In genomic region chr17:69606142-69606800, GRCh38 we compare ENCODE assay signal across 16 cellular contexts.
DNase-seq lines count a peak whose midpoint lies in the region; ATAC-seq, FAIRE-seq and TF ChIP-seq lines count a peak whose summit lies in the region.
"Had no signal": no experiment of that assay in that cellular context is flagged by ENCODE, and none has a peak within 500 bp of the region (broad histone marks: within the 10 kb centered on the region; RNA-seq: fewer than 3 reads in every experiment).

No MANE protein-coding gene starts in this region.

- peak overlapping the region; percentile 83 for H3K27ac Mint-ChIP-seq in mesothelial cell of epicardium
- H3K27ac Mint-ChIP-seq: CD4-positive, CD25-positive, alpha-beta regulatory T cell had no signal

- BruUV-seq in HepG2 (replicated peaks; lab: Mats Ljungman, UMichigan): no TSS peak

- H3K4me1 ChIP-seq in HepG2 (ENCODE audit: insufficient read depth, low read length) (peaks cover 10% of the 10 kb centered on the region), right lobe of liver (peaks cover 0 to 9% (median 3%) of the 10 kb centered on the region in 4 donors), SJCRH30 (peaks cover 24% of the 10 kb centered on the region)

- DNase-seq in HepG2 (ENCODE audit: low spot score): no peak
- no peak for DNase-seq in right lobe of liver
- DNase-seq in SJCRH30: peak in 1 of 2 experiments; percentile 37
- no peak for DNase-seq in mesothelial cell of epicardium (ENCODE audit: low spot score in 2 of 2, unreplicated experiment in 2 of 2)
- no peak for DNase-seq in NCI-H2029 (lab: John Stamatoyannopoulos, UW)
- DNase-seq in SKM-1 treated with dmso at 0.1 percent for 144 hours (lab: John Stamatoyannopoulos, UW; ENCODE audit: unreplicated experiment): no peak
- DNase-seq: activated effector memory CD4-positive, alpha-beta T cell treated with Interleukin-2 at 50 U/mL for 16 hours had no signal

- 70% methylated on average over 5 of the region's 5 CpGs for WGBS in HepG2 (ENCODE audit: low lambda C conversion rate)
- WGBS in right lobe of liver (ENCODE audit: insufficient coverage, low coverage, low lambda C conversion rate, missing lambda C conversion rate): 84% methylated on average over 5 of the region's 5 CpGs

- H4K20me1 ChIP-seq in HepG2 (ENCODE audit: insufficient read depth, low read length): no peaks in the 10 kb centered on the region

- H3K79me2 ChIP-seq in HepG2 (ENCODE audit: insufficient read depth, low read length): no peaks in the 10 kb centered on the region

- H2AFZ ChIP-seq in HepG2 (ENCODE audit: low read length): no peak overlapping the region

- in situ Hi-C loops in HepG2 (cut with HindIII; ENCODE audit: extremely low pct_ligation_motif_present, low pct_unique_long_range_greater_than_20kb): no loop called here

- no peak for TF ChIP-seq RAD21 in HepG2 (CRISPR knock-in tag; IDR thresholded peaks at IDR 0.05)

- intact Hi-C loops in HepG2 (cut with micrococcal nuclease; ENCODE audit: unreplicated experiment): no loop called here
- intact Hi-C loops in right lobe of liver (cut with DNase I): loop anchor here in 1 of 2 donors (10.0 kb wide), 1 partner anchor 539 kb away; no protein-coding TSS in a partner anchor

- CTCF ChIA-PET in HepG2 (lab: Yijun Ruan, JAX; ENCODE audit: low intra/inter-chr PET ratio, low total read pairs): no interaction called here

- no peaks in the 10 kb centered on the region for H3K36me3 ChIP-seq in HepG2 (replicated peaks in 1 of 2; ENCODE audit: control insufficient read depth in 1 of 2, insufficient read depth in 2 of 2, low read length in 2 of 2)
- no peaks in the 10 kb centered on the region for H3K36me3 ChIP-seq in right lobe of liver
- H3K36me3 ChIP-seq in SJCRH30: no peaks in the 10 kb centered on the region
- H3K36me3 ChIP-seq: cardiac muscle cell had no signal

- H3K4me3 ChIP-seq in HepG2 (replicated peaks in 1 of 3; ENCODE audit: insufficient read depth in 1 of 3, low read depth in 2 of 3, low read length in 3 of 3): no peak overlapping the region
- no peak overlapping the region for H3K4me3 ChIP-seq in right lobe of liver
- H3K4me3 ChIP-seq in SJCRH30: no peak overlapping the region
- H3K4me3 ChIP-seq: cardiac muscle cell, testis had no signal

- H3K27me3 ChIP-seq in HepG2 (ENCODE audit: control insufficient read depth in 1 of 2, insufficient read depth in 2 of 2, low read length in 2 of 2) (no peaks in the 10 kb centered on the region), right lobe of liver (no peaks in the 10 kb centered on the region), SJCRH30 (no peaks in the 10 kb centered on the region)
- H3K27me3 ChIP-seq: cardiac muscle cell, testis had no signal

- H3K9ac ChIP-seq in HepG2 (ENCODE audit: insufficient read depth, low read depth, low read length): no peak overlapping the region

- no peak for TF ChIP-seq POLR2A in HepG2 (IDR thresholded peaks at IDR 0.05; ENCODE audit: insufficient read depth in 1 of 2, low read depth in 2 of 2, low read length in 2 of 2)
- no peak for TF ChIP-seq POLR2A in right lobe of liver (IDR thresholded peaks at IDR 0.05)

- peaks cover 1% of the 10 kb centered on the region for H3K36me3 Mint-ChIP-seq in mesothelial cell of epicardium
- H3K36me3 Mint-ChIP-seq: activated CD8-positive, alpha-beta memory T cell treated with anti-CD3 and anti-CD28 coated beads, Interleukin-2, amount 10 ng/mL, durations not matched to agents 7 days and 5 days; CD4-positive, CD25-positive, alpha-beta regulatory T cell had no signal

- no peak for TF ChIP-seq CTCF in HepG2 (CRISPR knock-in tag; IDR thresholded peaks at IDR 0.05)
- no peak for TF ChIP-seq CTCF in right lobe of liver (IDR thresholded peaks at IDR 0.05)
- TF ChIP-seq CTCF in mesothelial cell of epicardium (IDR thresholded peaks at IDR 0.05; ENCODE audit: unreplicated experiment): no peak

- no peak overlapping the region for H3K4me2 ChIP-seq in HepG2 (ENCODE audit: low read depth, low read length)

- no peaks in the 10 kb centered on the region for H3K27me3 Mint-ChIP-seq in mesothelial cell of epicardium (ENCODE audit: low read depth)
- H3K27me3 Mint-ChIP-seq: activated CD8-positive, alpha-beta memory T cell treated with anti-CD3 and anti-CD28 coated beads, Interleukin-2, amount 10 ng/mL, durations not matched to agents 7 days and 5 days; dendritic cell treated with granulocyte-macrophage colony-stimulating factor and Interleukin-4, amounts not matched to agents 40 ng/mL and 50 ng/mL, for 4 days had no signal

- no peak overlapping the region for H3K4me3 Mint-ChIP-seq in mesothelial cell of epicardium
- H3K4me3 Mint-ChIP-seq: activated CD8-positive, alpha-beta memory T cell treated with anti-CD3 and anti-CD28 coated beads, Interleukin-2, amount 10 ng/mL, durations not matched to agents 7 days and 5 days; CD4-positive, CD25-positive, alpha-beta regulatory T cell; dendritic cell treated with granulocyte-macrophage colony-stimulating factor and Interleukin-4, amounts not matched to agents 40 ng/mL and 50 ng/mL, for 4 days; H9 had no signal

- peaks cover 53% of the 10 kb centered on the region for H3K4me1 Mint-ChIP-seq in mesothelial cell of epicardium

- ATAC-seq in HepG2: no peak
- ATAC-seq in right lobe of liver: no peak
- no peak for ATAC-seq in GM19463 (IDR thresholded peaks at IDR 0.05; ENCODE audit: unreplicated experiment)
- no peak for ATAC-seq in HG03520 (IDR thresholded peaks at IDR 0.05; ENCODE audit: unreplicated experiment)
- ATAC-seq: activated CD4-positive, CD25-positive, alpha-beta regulatory T cell treated with anti-CD3 and anti-CD28 coated beads, Interleukin-2, amount 50 U/mL, for 24 hours had no signal

- peaks cover 5% of the 10 kb centered on the region for H3K9me3 Mint-ChIP-seq in mesothelial cell of epicardium
- H3K9me3 Mint-ChIP-seq: H9 had no signal

- POLR2A ChIA-PET in HepG2 (lab: Yijun Ruan, JAX): interaction anchor here (1.5 kb wide), 1 partner anchor 11 kb away, joined by 3 read pairs; no protein-coding TSS in a partner anchor

- no peak for TF ChIP-seq EP300 in HepG2 (IDR thresholded peaks at IDR 0.05; ENCODE audit: low read depth in 2 of 2, low read length in 2 of 2)
- TF ChIP-seq EP300 in HepG2 (CRISPR knock-in tag; IDR thresholded peaks at IDR 0.05; ENCODE audit: borderline replicate concordance): no peak

- H3K9me3 ChIP-seq in HepG2 (ENCODE audit: low read length): 0 out of 2 replicates have a peak, but pooled peaks cover 5% of the 10 kb centered on the region
- H3K9me3 ChIP-seq in right lobe of liver: no peaks in the 10 kb centered on the region
- no peaks in the 10 kb centered on the region for H3K9me3 ChIP-seq in SJCRH30 (replicated peaks)
- H3K9me3 ChIP-seq: testis had no signal

- FAIRE-seq in HepG2 (lab: Jason Lieb, UNC): no peak

- H3K27ac ChIP-seq in HepG2 (ENCODE audit: extremely low read length, insufficient read depth, low read length) (no peak overlapping the region), right lobe of liver (no peak overlapping the region), SJCRH30 (peak overlapping the region; percentile 5; the same call in 1 of the 2 replicates)
- H3K27ac ChIP-seq: cardiac muscle cell had no signal

TF ChIP-seq in HepG2, 621 proteins besides CTCF, POLR2A, EP300 and RAD21:
- TF ChIP-seq PHF21A (CRISPR knock-in tag; IDR thresholded peaks at IDR 0.05) (no peak), MAFF (IDR thresholded peaks at IDR 0.05; ENCODE audit: low read depth, low read length) (peak; percentile 49; the same call in 1 of the 2 replicates), MAFK (conservative IDR thresholded peaks at IDR 0.05 in 1 of 2, IDR thresholded peaks at IDR 0.05 in 1 of 2; ENCODE audit: low read length in 2 of 2) (peak; percentile 56 to 71; a peak in 2 of 4 replicates)
TF ChIP-seq in HepG2: peak in this region for 2.
